8 cellular contexts compared by ENCODE assay signal in genomic region chr16:84593825-84594724, GRCh38. TPM values are rescaled to one million over a fixed set of nuclear protein-coding genes. Genes with fewer than 3 reads are reported as not detected.
DNase-seq lines count a peak whose midpoint lies in the region; ATAC-seq and TF ChIP-seq lines count a peak whose summit lies in the region.

No MANE protein-coding gene starts in this region.

- ATAC-seq in GM18873 (IDR thresholded peaks at IDR 0.05; ENCODE audit: low FRiP score, unreplicated experiment), result peak; percentile 77
- peak; percentile 69 for ATAC-seq in HG02840 (IDR thresholded peaks at IDR 0.05; ENCODE audit: low FRiP score, unreplicated experiment)

- no peak for TF ChIP-seq POLR2A in tibial nerve (IDR thresholded peaks at IDR 0.05)

- 70 to 80% methylated on average over 23 of the region's 23 CpGs for WGBS in tibial nerve, 2 donors
- WGBS in smooth muscle cell (ENCODE audit: low lambda C conversion rate), result 86% methylated on average over 23 of the region's 23 CpGs

- H3K4me1 ChIP-seq in OCI-LY3 (ENCODE audit: low read length) (peaks cover 61% of the 10 kb centered on the region), tibial nerve (peaks cover 0 to 39% (median 33%) of the 10 kb centered on the region in 4 donors), smooth muscle cell (ENCODE audit: low read depth) (peaks cover 14% of the 10 kb centered on the region)

- H3K9ac ChIP-seq in OCI-LY3 (ENCODE audit: low read length) (peak overlapping the region; percentile 40; the same call in 1 of the 2 replicates), smooth muscle cell (ENCODE audit: low read depth) (no peak overlapping the region)

- DNase-seq in activated naive CD4-positive, alpha-beta T cell treated with anti-CD3 and anti-CD28 coated beads, Interleukin-2, amount 10 ng/mL, durations not matched to agents 7 days and 5 days, result peak; percentile 89
- DNase-seq in medulla oblongata (ENCODE audit: extremely low spot score), result peak; percentile 53
- DNase-seq in tibial nerve (ENCODE audit: low spot score in 2 of 2), result no peak
- DNase-seq in smooth muscle cell (lab: John Stamatoyannopoulos, UW; ENCODE audit: unreplicated experiment), result no peak
- no peak for DNase-seq in putamen (ENCODE audit: low spot score)

- no peaks in the 10 kb centered on the region for H3K9me3 ChIP-seq in OCI-LY3 (ENCODE audit: insufficient read depth, low read length)
- no peaks in the 10 kb centered on the region for H3K9me3 ChIP-seq in tibial nerve
- H3K9me3 ChIP-seq in smooth muscle cell (replicated peaks; ENCODE audit: low read depth), result no peaks in the 10 kb centered on the region

- H3K4me2 ChIP-seq in OCI-LY3 (ENCODE audit: low read length), result peak overlapping the region; percentile 76
- no peak overlapping the region for H3K4me2 ChIP-seq in smooth muscle cell

- CTCF ChIA-PET in activated naive CD4-positive, alpha-beta T cell treated with anti-CD3 and anti-CD28 coated beads, Interleukin-2, amount 10 ng/mL, durations not matched to agents 7 days and 5 days (lab: Charles Lee), result interaction anchor here (0.8 to 1.0 kb wide), 3 partner anchors 10 to 88 kb away, joined by 3 to 5 read pairs (median 4); no protein-coding TSS in a partner anchor

- H3K4me1 Mint-ChIP-seq in activated naive CD4-positive, alpha-beta T cell treated with anti-CD3 and anti-CD28 coated beads, Interleukin-2, amount 10 ng/mL, durations not matched to agents 7 days and 5 days, result peaks cover 74% of the 10 kb centered on the region

- peak overlapping the region; percentile 90 for H3K27ac Mint-ChIP-seq in activated naive CD4-positive, alpha-beta T cell treated with anti-CD3 and anti-CD28 coated beads, Interleukin-2, amount 10 ng/mL, durations not matched to agents 7 days and 5 days

- TF ChIP-seq EP300 in tibial nerve (IDR thresholded peaks at IDR 0.05), result no peak

- no peaks in the 10 kb centered on the region for H3K27me3 Mint-ChIP-seq in activated naive CD4-positive, alpha-beta T cell treated with anti-CD3 and anti-CD28 coated beads, Interleukin-2, amount 10 ng/mL, durations not matched to agents 7 days and 5 days

- no peak for TF ChIP-seq CTCF in OCI-LY3 (IDR thresholded peaks at IDR 0.05; ENCODE audit: low read depth, low read length)
- TF ChIP-seq CTCF in tibial nerve (IDR thresholded peaks at IDR 0.05), result no peak
- no peak for TF ChIP-seq CTCF in smooth muscle cell (IDR thresholded peaks at IDR 0.05; ENCODE audit: borderline replicate concordance, insufficient read depth, poor library complexity, severe bottlenecking)

- H3K4me3 Mint-ChIP-seq in activated naive CD4-positive, alpha-beta T cell treated with anti-CD3 and anti-CD28 coated beads, Interleukin-2, amount 10 ng/mL, durations not matched to agents 7 days and 5 days, result peak overlapping the region; percentile 72

- H2AFZ ChIP-seq in OCI-LY3 (ENCODE audit: low read depth, low read length) (no peak overlapping the region), smooth muscle cell (ENCODE audit: low read depth) (no peak overlapping the region)

- H3K4me3 ChIP-seq in OCI-LY3 (ENCODE audit: low read length), result peak overlapping the region; percentile 55
- H3K4me3 ChIP-seq in tibial nerve, result peak overlapping the region in 1 of 4 donors; percentile 29
- no peak overlapping the region for H3K4me3 ChIP-seq in smooth muscle cell

- peak overlapping the region; percentile 73 for H3K27ac ChIP-seq in OCI-LY3 (ENCODE audit: low read length)
- peak overlapping the region in 3 of 4 donors; percentile 54 to 86 (median 57) for H3K27ac ChIP-seq in tibial nerve
- H3K27ac ChIP-seq in smooth muscle cell (ENCODE audit: low read depth), result no peak overlapping the region

- H3K27me3 ChIP-seq in OCI-LY3 (ENCODE audit: low read depth, low read length) (no peaks in the 10 kb centered on the region), tibial nerve (no peaks in the 10 kb centered on the region), smooth muscle cell (ENCODE audit: low read depth) (no peaks in the 10 kb centered on the region)

- peaks cover under 1% of the 10 kb centered on the region for H3F3A ChIP-seq in smooth muscle cell (ENCODE audit: low read depth)

- peaks cover 73% of the 10 kb centered on the region for H3K36me3 ChIP-seq in OCI-LY3 (replicated peaks; ENCODE audit: low read depth, low read length)
- peaks cover 0 to 13% (median 7%) of the 10 kb centered on the region in 3 donors for H3K36me3 ChIP-seq in tibial nerve
- H3K36me3 ChIP-seq in smooth muscle cell (ENCODE audit: low read depth), result no peaks in the 10 kb centered on the region

- peaks cover 70% of the 10 kb centered on the region for H3K36me3 Mint-ChIP-seq in activated naive CD4-positive, alpha-beta T cell treated with anti-CD3 and anti-CD28 coated beads, Interleukin-2, amount 10 ng/mL, durations not matched to agents 7 days and 5 days

- peaks cover 82% of the 10 kb centered on the region for H4K20me1 ChIP-seq in OCI-LY3 (ENCODE audit: insufficient read depth, low read length)
- H4K20me1 ChIP-seq in smooth muscle cell (ENCODE audit: low read depth), result peaks cover 50% of the 10 kb centered on the region

- no peaks in the 10 kb centered on the region for H3K9me3 Mint-ChIP-seq in activated naive CD4-positive, alpha-beta T cell treated with anti-CD3 and anti-CD28 coated beads, Interleukin-2, amount 10 ng/mL, durations not matched to agents 7 days and 5 days

- H3K79me2 ChIP-seq in OCI-LY3 (ENCODE audit: low read length) (peaks cover 89% of the 10 kb centered on the region), smooth muscle cell (ENCODE audit: low read depth) (peaks cover 68% of the 10 kb centered on the region)

RNA-seq across cellular contexts. Expression of gene COTL1, which starts 23.8 kb away (rescaled TPM):
- total RNA-seq in tibial nerve, result 10 to 100 TPM; 29.9 to 84.9 (median 52.6) TPM
- 66.5 and 81.2 TPM in 2 replicates for total RNA-seq in smooth muscle cell
- polyA plus RNA-seq in smooth muscle cell, result 209 and 233 TPM in 2 replicates

RNA-seq across cellular contexts. Expression of gene KLHL36, which starts 54.2 kb away (rescaled TPM):
- total RNA-seq in tibial nerve (10 to 100 TPM; 60.1 to 75.3 (median 66.0) TPM), smooth muscle cell (20.8 and 35.4 TPM in 2 replicates)
- polyA plus RNA-seq in smooth muscle cell, result 18.0 and 21.6 TPM in 2 replicates

Comparison
In these comparisons a context has a peak if more than half of its experiments do, and no peak if none do; other contexts are left out.
1. DNase-seq: peak in activated naive CD4-positive, alpha-beta T cell treated with anti-CD3 and anti-CD28 coated beads, Interleukin-2, amount 10 ng/mL, durations not matched to agents 7 days and 5 days (single experiment) and medulla oblongata (single experiment); none in tibial nerve (0 of 2), smooth muscle cell (single experiment) and putamen (single experiment).